20 cellular contexts compared by ENCODE assay signal in genomic region chr20:31640259-31640658, GRCh38. TPM values are rescaled to one million over a fixed set of nuclear protein-coding genes. Genes with fewer than 3 reads are reported as not detected.
A peak's percentile ranks its signal among the peaks of the same experiment; 100 is the strongest.
DNase-seq lines count a peak whose midpoint lies in the region; ATAC-seq and TF ChIP-seq lines count a peak whose summit lies in the region.
"Had no signal": no experiment of that assay in that cellular context is flagged by ENCODE, and none has a peak within 500 bp of the region (broad histone marks: within the 10 kb centered on the region; RNA-seq: fewer than 3 reads in every experiment).

No MANE protein-coding gene starts in this region.

- no peaks in the 10 kb centered on the region for H3K4me1 ChIP-seq in RWPE2 (ENCODE audit: insufficient read depth, poor library complexity, severe bottlenecking)
- peaks cover 0 to 3% of the 10 kb centered on the region in 2 donors for H3K4me1 ChIP-seq in neuronal stem cell (ENCODE audit: control insufficient read depth in 2 of 2, insufficient read depth in 1 of 2, low read depth in 1 of 2, low read length in 2 of 2)
- H3K4me1 ChIP-seq: Caco-2 had no signal

- in situ Hi-C loops in GM13977 (cut with MboI; ENCODE audit: low pct_unique_long_range_greater_than_20kb, low sequenced_read_pairs, unreplicated experiment): no loop called here

- no peak overlapping the region for H3K18ac ChIP-seq in neuronal stem cell (ENCODE audit: low read length)

- no peak for TF ChIP-seq CTCF in GM13977 (IDR thresholded peaks at IDR 0.05; ENCODE audit: extremely low read depth, insufficient read depth, missing control alignments)
- no peak for TF ChIP-seq CTCF in RWPE2 (IDR thresholded peaks at IDR 0.05; ENCODE audit: poor library complexity, severe bottlenecking)

- H4K91ac ChIP-seq in neuronal stem cell (ENCODE audit: low read depth, low read length, poor library complexity): no peak overlapping the region

- H3K79me1 ChIP-seq in neuronal stem cell (ENCODE audit: low read depth, low read length): no peaks in the 10 kb centered on the region

- ATAC-seq in Right ventricle myocardium superior (ENCODE audit: poor library complexity) (no peak), left ventricle myocardium superior (no peak), RWPE2 (ENCODE audit: low read depth) (peak; percentile 7; the same call in 1 of the 3 replicates)

- POLR2A ChIA-PET in HEK293T (lab: Yijun Ruan, JAX): interaction anchor here (0.7 to 1.0 kb wide), 2 partner anchors 22 to 57 kb away, joined by 3 to 4 read pairs; no protein-coding TSS in a partner anchor

- H3K9ac ChIP-seq in neuronal stem cell (ENCODE audit: low read depth, low read length, poor library complexity): no peak overlapping the region
- H3K9ac ChIP-seq: GM23248 had no signal

- H3K36me3 ChIP-seq in RWPE2 (ENCODE audit: low read depth) (no peaks in the 10 kb centered on the region), neuronal stem cell (replicated peaks in 1 of 2; ENCODE audit: control insufficient read depth in 2 of 2, insufficient read depth in 2 of 2, low read length in 2 of 2) (no peaks in the 10 kb centered on the region)

- intact Hi-C loops in Right ventricle myocardium superior (cut with DNase I) (no loop called here), left ventricle myocardium superior (cut with micrococcal nuclease) (no loop called here)

- peak overlapping the region; percentile 1 for H3K14ac ChIP-seq in neuronal stem cell (ENCODE audit: low read length)

- no peak overlapping the region for H2AK5ac ChIP-seq in neuronal stem cell (ENCODE audit: low read depth, low read length)

- no peak overlapping the region for H2BK5ac ChIP-seq in neuronal stem cell (ENCODE audit: low read length)

- H2AFZ ChIP-seq in neuronal stem cell (ENCODE audit: low read length): no peak overlapping the region
- H2AFZ ChIP-seq: GM23248 had no signal

- no CpG with 5 or more reads among the region's 3 CpGs for WGBS in neuronal stem cell (ENCODE audit: extremely low coverage in 2 of 2, insufficient read length in 2 of 2, insufficient replicate concordance in 1 of 2), 2 donors

- H3K27me3 ChIP-seq in RWPE2 (ENCODE audit: insufficient read depth, poor library complexity, severe bottlenecking): no peaks in the 10 kb centered on the region
- H3K27me3 ChIP-seq in neuronal stem cell (ENCODE audit: control insufficient read depth in 3 of 3, insufficient read depth in 3 of 3, low read depth in 1 of 3, low read length in 3 of 3): no peaks in the 10 kb centered on the region

- H3K4me2 ChIP-seq in neuronal stem cell (ENCODE audit: insufficient read depth, low read length, poor library complexity, severe bottlenecking): no peak overlapping the region

- H3K4ac ChIP-seq in neuronal stem cell (ENCODE audit: low read length): no peak overlapping the region

- H3K9me3 ChIP-seq in RWPE2 (ENCODE audit: severe bottlenecking) (no peaks in the 10 kb centered on the region), neuronal stem cell (replicated peaks in 1 of 2; ENCODE audit: control insufficient read depth in 2 of 2, insufficient read depth in 1 of 2, low read depth in 1 of 2, low read length in 2 of 2) (no peaks in the 10 kb centered on the region)
- H3K9me3 ChIP-seq: Caco-2 had no signal

- no peak overlapping the region for H2BK15ac ChIP-seq in neuronal stem cell (ENCODE audit: low read length)

- DNase-seq in Right ventricle myocardium superior (peak; percentile 4), left ventricle myocardium superior (no peak), GM13977 (ENCODE audit: low spot score) (peak; percentile 4), RWPE2 (ENCODE audit: low spot score) (no peak), neuronal stem cell (ENCODE audit: low spot score) (no peak), HEK293T (ENCODE audit: extremely low spot score) (no peak), activated T-cell treated with anti-CD3 and anti-CD28 coated beads for 4 hours (no peak)
- no peak for DNase-seq in stimulated activated naive CD4-positive, alpha-beta T cell (lab: John Stamatoyannopoulos, UW)
- DNase-seq: ACHN; Caco-2; CD4-positive, alpha-beta T cell; GM23248; HCEC 1CT; HFFc6; IMR-90 had no signal

- no peak overlapping the region for H3K23ac ChIP-seq in neuronal stem cell (ENCODE audit: low read depth, low read length, poor library complexity)

- no peak overlapping the region for H2BK12ac ChIP-seq in neuronal stem cell (ENCODE audit: low read length)

- H2BK120ac ChIP-seq in neuronal stem cell (ENCODE audit: low read depth, low read length): no peak overlapping the region

- no peak overlapping the region for H3K27ac ChIP-seq in RWPE2 (ENCODE audit: poor library complexity, severe bottlenecking)
- no peak overlapping the region for H3K27ac ChIP-seq in neuronal stem cell (replicated peaks; ENCODE audit: low read length)
- H3K27ac ChIP-seq: C4-2B, GM23248, HL-60 had no signal

- no peak overlapping the region for H3K4me3 ChIP-seq in RWPE2 (ENCODE audit: severe bottlenecking)
- H3K4me3 ChIP-seq in neuronal stem cell (ENCODE audit: low read length in 2 of 2): no peak overlapping the region
- H3K4me3 ChIP-seq: GM23248 had no signal

- no peak overlapping the region for H4K8ac ChIP-seq in neuronal stem cell (ENCODE audit: low read depth, low read length)

- CTCF ChIA-PET in HEK293T (lab: Yijun Ruan, JAX): interaction anchor here (1.1 to 1.4 kb wide), 2 partner anchors 21 to 84 kb away, joined by 3 to 4 read pairs; no protein-coding TSS in a partner anchor

TF ChIP-seq in HEK293T, 16 proteins besides CTCF, POLR2A, EP300 and RAD21:
- TF ChIP-seq LEF1 (IDR thresholded peaks at IDR 0.05; ENCODE audit: borderline replicate concordance): no peak
- no peak for TF ChIP-seq TARDBP (IDR thresholded peaks at IDR 0.05)

RNA-seq across cellular contexts. Expression of gene COX4I2, which starts 2.5 kb away (rescaled TPM):
- total RNA-seq in Right ventricle myocardium superior (9.3 TPM), left ventricle myocardium superior (10.1 TPM)
- 0.10 TPM for polyA plus RNA-seq in neuronal stem cell (2013, experiment 1 of 2)
- not detected for polyA plus RNA-seq in neuronal stem cell (2013, experiment 2 of 2)
- total RNA-seq: A172; Caco-2; CD4-positive, alpha-beta T cell; GM23248; HFFc6; HT1080; IMR-90 had no signal
- polyA plus RNA-seq: BJ, GM23248, IMR-90 had no signal

RNA-seq across cellular contexts. Expression of gene ID1, which starts 35.2 kb away (rescaled TPM):
- total RNA-seq in Right ventricle myocardium superior (89.5 TPM), left ventricle myocardium superior (99.2 TPM)
- polyA plus RNA-seq in neuronal stem cell (2013, experiment 1 of 2): 60.4 TPM
- 58.3 TPM for polyA plus RNA-seq in neuronal stem cell (2013, experiment 2 of 2)

Comparison
In these comparisons a context has a peak if more than half of its experiments do, and no peak if none do; other contexts are left out.
1. DNase-seq: peak in Right ventricle myocardium superior (single experiment) and GM13977 (single experiment); none in left ventricle myocardium superior (single experiment), RWPE2 (single experiment), neuronal stem cell (single experiment), stimulated activated naive CD4-positive, alpha-beta T cell (0 of 6), HEK293T (single experiment) and activated T-cell treated with anti-CD3 and anti-CD28 coated beads for 4 hours (single experiment).